8 cellular contexts compared by ENCODE assay signal in the genomic region with DNA sequence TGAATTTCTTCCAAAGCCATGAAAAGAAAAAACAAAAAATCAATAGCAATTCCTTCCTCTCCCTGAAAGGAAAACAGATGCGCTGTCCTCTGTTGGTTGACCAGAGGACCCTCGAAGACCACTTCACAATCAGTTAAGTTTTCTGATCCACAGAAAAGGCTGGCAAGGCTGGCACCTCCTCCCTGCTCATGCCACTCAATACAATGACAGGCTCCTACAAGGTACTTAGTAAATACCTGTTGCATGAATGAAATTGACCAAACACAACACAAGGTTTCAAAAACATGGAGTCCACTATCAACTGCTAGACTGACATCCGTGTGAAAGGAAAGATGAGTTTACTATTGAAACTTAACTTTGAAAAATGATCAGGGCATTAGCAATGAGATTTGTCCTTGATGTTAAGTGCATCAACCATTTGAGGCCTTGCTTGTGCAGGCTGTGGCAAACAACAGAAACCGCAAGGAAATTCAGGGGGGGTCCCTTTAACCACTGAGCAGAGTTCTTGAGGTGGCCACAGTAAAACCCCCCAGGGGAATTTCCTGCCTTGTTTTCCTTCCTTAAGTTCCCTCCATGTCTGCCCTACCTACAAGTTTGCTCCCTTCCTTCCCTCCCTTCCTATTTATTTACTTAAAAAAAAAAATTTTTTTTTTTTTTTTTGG. TPM values are rescaled to one million over a fixed set of nuclear protein-coding genes. Genes with fewer than 3 reads are reported as not detected.
A peak's percentile ranks its signal among the peaks of the same experiment; 100 is the strongest.
DNase-seq lines count a peak whose midpoint lies in the region; ATAC-seq and TF ChIP-seq lines count a peak whose summit lies in the region.

No MANE protein-coding gene starts in this region.

- peaks cover 46% of the 10 kb centered on the region for H3K4me1 Mint-ChIP-seq in activated CD8-positive, alpha-beta T cell treated with anti-CD3 and anti-CD28 coated beads for 36 hours (ENCODE audit: low read depth)

- H3K36me3 ChIP-seq in ascending aorta = no peaks in the 10 kb centered on the region
- H3K36me3 ChIP-seq in heart right ventricle = peaks cover 0 to 15% (median 0%) of the 10 kb centered on the region in 9 donors

- H3K36me3 Mint-ChIP-seq in activated CD8-positive, alpha-beta T cell treated with anti-CD3 and anti-CD28 coated beads for 36 hours (ENCODE audit: low read depth) = peaks cover 14% of the 10 kb centered on the region

- H3K27me3 ChIP-seq in ascending aorta (no peaks in the 10 kb centered on the region), heart right ventricle (no peaks in the 10 kb centered on the region)

- H3K4me1 ChIP-seq in ascending aorta (no peaks in the 10 kb centered on the region), heart right ventricle (peaks cover 0 to 55% (median 4%) of the 10 kb centered on the region in 9 donors)

- peak; percentile 62 for ATAC-seq in HG02642 (IDR thresholded peaks at IDR 0.05; ENCODE audit: poor library complexity, unreplicated experiment)
- ATAC-seq in activated CD8-positive, alpha-beta T cell treated with anti-CD3 and anti-CD28 coated beads for 36 hours = peak; percentile 60
- ATAC-seq in HG02970 (IDR thresholded peaks at IDR 0.05; ENCODE audit: low FRiP score, unreplicated experiment) = no peak
- ATAC-seq in heart right ventricle = no peak

- H3K27ac ChIP-seq in ascending aorta = no peak overlapping the region
- peak overlapping the region in 5 of 10 donors; percentile 1 to 56 (median 19) for H3K27ac ChIP-seq in heart right ventricle

- no peaks in the 10 kb centered on the region for H3K9me3 ChIP-seq in ascending aorta
- H3K9me3 ChIP-seq in heart right ventricle = no peaks in the 10 kb centered on the region

- DNase-seq in EL (peak; percentile 40), myocyte (ENCODE audit: low read depth) (peak; percentile 76), ascending aorta (ENCODE audit: low spot score in 2 of 2) (no peak), heart right ventricle (no peak), kidney glomerular epithelial cell (lab: John Stamatoyannopoulos, UW) (no peak)
- DNase-seq in activated CD8-positive, alpha-beta T cell treated with anti-CD3 and anti-CD28 coated beads for 36 hours = peak; percentile 87

- POLR2A ChIA-PET in activated CD8-positive, alpha-beta T cell treated with anti-CD3 and anti-CD28 coated beads for 36 hours (lab: Charles Lee) = interaction anchor here (0.7 to 1.6 kb wide), 6 partner anchors 11 to 28 kb away, joined by 3 to 10 read pairs (median 3); partner anchors contain the start of gene RTF2

- WGBS in heart right ventricle, 2 donors = 66 to 72% methylated on average over 4 of the region's 4 CpGs

- H3K27me3 Mint-ChIP-seq in activated CD8-positive, alpha-beta T cell treated with anti-CD3 and anti-CD28 coated beads for 36 hours = no peaks in the 10 kb centered on the region

- intact Hi-C loops in activated CD8-positive, alpha-beta T cell treated with anti-CD3 and anti-CD28 coated beads for 36 hours (cut with micrococcal nuclease) = no loop called here
- intact Hi-C loops in ascending aorta (cut with DNase I) = no loop called here
- intact Hi-C loops in heart right ventricle (cut with DNase I) = no loop called here

- no peak for TF ChIP-seq CTCF in activated CD8-positive, alpha-beta T cell treated with anti-CD3 and anti-CD28 coated beads for 36 hours (IDR thresholded peaks at IDR 0.05)
- TF ChIP-seq CTCF in ascending aorta (IDR thresholded peaks at IDR 0.05) = no peak
- no peak for TF ChIP-seq CTCF in heart right ventricle (IDR thresholded peaks at IDR 0.05)

- H3K4me3 Mint-ChIP-seq in activated CD8-positive, alpha-beta T cell treated with anti-CD3 and anti-CD28 coated beads for 36 hours = peak overlapping the region; percentile 56

- H3K4me3 ChIP-seq in ascending aorta (no peak overlapping the region), heart right ventricle (no peak overlapping the region)

- CTCF ChIA-PET in activated CD8-positive, alpha-beta T cell treated with anti-CD3 and anti-CD28 coated beads for 36 hours (lab: Charles Lee) = interaction anchor here (0.8 to 1.5 kb wide), 4 partner anchors 14 to 29 kb away, joined by 3 to 4 read pairs (median 4); no protein-coding TSS in a partner anchor

- peak overlapping the region; percentile 96 for H3K27ac Mint-ChIP-seq in activated CD8-positive, alpha-beta T cell treated with anti-CD3 and anti-CD28 coated beads for 36 hours

- no peaks in the 10 kb centered on the region for H3K9me3 Mint-ChIP-seq in activated CD8-positive, alpha-beta T cell treated with anti-CD3 and anti-CD28 coated beads for 36 hours

RNA-seq across cellular contexts. Expression of gene RTF2, which starts 27.9 kb away (rescaled TPM):
- total RNA-seq in activated CD8-positive, alpha-beta T cell treated with anti-CD3 and anti-CD28 coated beads for 36 hours = 10 to 100 TPM; 72.0 to 76.7 TPM
- total RNA-seq in myocyte (81.3 and 92.0 TPM in 2 replicates), ascending aorta (54.5 TPM), heart right ventricle (10 to 100 TPM; 83.1 to 95.5 (median 88.6) TPM)
- 121 TPM for polyA plus RNA-seq in myocyte (2012)
- 100 to 1,000 TPM in 1 of 2 donors, 10 to 100 TPM in 1; 29.1 to 113 TPM for polyA plus RNA-seq in heart right ventricle

RNA-seq across cellular contexts. Expression of gene CASS4, which starts 28.4 kb away (rescaled TPM):
- 1 to 10 TPM; 3.5 to 3.7 TPM for total RNA-seq in activated CD8-positive, alpha-beta T cell treated with anti-CD3 and anti-CD28 coated beads for 36 hours
- total RNA-seq in myocyte (20.9 and 48.0 TPM in 2 replicates), ascending aorta (11.2 TPM), heart right ventricle (1 to 10 TPM in 1 of 10 donors, under 1 TPM in 9; 0.22 to 2.8 (median 0.77) TPM)
- polyA plus RNA-seq in myocyte (2012) = 19.5 TPM
- polyA plus RNA-seq in heart right ventricle = under 1 TPM; 0.35 to 0.37 TPM

RNA-seq across cellular contexts. Expression of gene CSTF1, which starts 48.0 kb away (rescaled TPM):
- 10 to 100 TPM; 63.4 to 66.2 TPM for total RNA-seq in activated CD8-positive, alpha-beta T cell treated with anti-CD3 and anti-CD28 coated beads for 36 hours
- total RNA-seq in myocyte (42.3 and 45.5 TPM in 2 replicates), ascending aorta (13.7 TPM), heart right ventricle (10 to 100 TPM; 16.3 to 23.7 (median 21.6) TPM)
- 30.0 TPM for polyA plus RNA-seq in myocyte (2012)
- polyA plus RNA-seq in heart right ventricle = 10 to 100 TPM in 1 of 2 donors, 1 to 10 TPM in 1; 3.7 to 11.3 TPM

RNA-seq across cellular contexts. Expression of gene AURKA, which starts 48.5 kb away (rescaled TPM):
- total RNA-seq in activated CD8-positive, alpha-beta T cell treated with anti-CD3 and anti-CD28 coated beads for 36 hours = 100 to 1,000 TPM in 1 of 2 experiments, 10 to 100 TPM in 1; 97.5 to 100 TPM
- total RNA-seq in myocyte = 5.7 and 11.6 TPM in 2 replicates
- 2.0 TPM for polyA plus RNA-seq in myocyte (2012)
- total RNA-seq in ascending aorta = not detected
- total RNA-seq in heart right ventricle = 10 to 100 TPM in 1 of 10 donors, 1 to 10 TPM in 9; 3.9 to 12.2 (median 7.5) TPM
- 10 to 100 TPM in 1 of 2 donors, 1 to 10 TPM in 1; 2.4 to 11.0 TPM for polyA plus RNA-seq in heart right ventricle

Comparison
In these comparisons a context has a peak if more than half of its experiments do, and no peak if none do; other contexts are left out.
1. DNase-seq: peak in EL (single experiment), activated CD8-positive, alpha-beta T cell treated with anti-CD3 and anti-CD28 coated beads for 36 hours (single experiment) and myocyte (single experiment); none in ascending aorta (0 of 2), heart right ventricle (0 of 2) and kidney glomerular epithelial cell (single experiment).
2. ATAC-seq: peak in HG02642 (single experiment) and activated CD8-positive, alpha-beta T cell treated with anti-CD3 and anti-CD28 coated beads for 36 hours (single experiment); none in HG02970 (single experiment) and heart right ventricle (0 of 8).